In the genomic region with DNA sequence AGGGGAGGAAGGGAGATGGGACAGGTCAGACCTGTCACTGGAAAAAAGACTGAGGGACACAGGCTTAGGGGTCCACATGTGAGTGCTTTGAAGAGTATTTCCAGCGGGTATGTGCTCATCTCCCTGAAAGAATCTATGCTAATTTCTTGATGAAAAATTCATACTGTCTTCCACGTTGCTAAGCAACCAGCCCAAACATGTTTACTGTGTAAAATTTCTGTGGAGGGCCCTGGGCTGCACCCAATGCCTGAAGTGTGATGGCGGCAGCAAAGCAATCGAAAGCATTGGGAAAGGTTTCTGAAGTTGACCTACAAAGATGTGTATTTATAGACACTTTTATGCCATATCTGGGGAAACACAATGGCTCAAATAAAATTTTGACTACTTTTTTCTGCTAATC, we compare ENCODE assay signal across 20 cellular contexts. TPM values are rescaled to one million over a fixed set of nuclear protein-coding genes. Genes with fewer than 3 reads are reported as not detected.
"Had no signal": no experiment of that assay in that cellular context is flagged by ENCODE, and none has a peak within 500 bp of the region (broad histone marks: within the 10 kb centered on the region; RNA-seq: fewer than 3 reads in every experiment).

No MANE protein-coding gene starts in this region.

- ATAC-seq: activated CD8-positive, alpha-beta T cell treated with anti-CD3 and anti-CD28 coated beads, Interleukin-2, amount 10 ng/mL, durations not matched to agents 7 days and 5 days; esophagus mucosa; left colon; stimulated activated naive B cell treated with anti-CD40 and anti-IgM and Interleukin-4, amounts not matched to agents 10 μg/mL and 1 μg/mL and 100 μg/mL, for 72 hours; T-helper 17 cell; WTC11 had no signal

- DNase-seq: activated CD4-positive, alpha-beta T cell treated with anti-CD3 and anti-CD28 coated beads for 48 hours; activated CD8-positive, alpha-beta memory T cell treated with anti-CD3 and anti-CD28 coated beads, Interleukin-2, amount 50 U/mL, for 48 hours; activated CD8-positive, alpha-beta T cell treated with anti-CD3 and anti-CD28 coated beads, Interleukin-2, amount 10 ng/mL, durations not matched to agents 7 days and 5 days; activated naive CD4-positive, alpha-beta T cell; cerebellar nuclear complex; glutamatergic neuron; immature natural killer cell; left colon; sigmoid colon; stimulated activated CD4-positive, alpha-beta T cell treated with anti-CD3 and anti-CD28 coated beads, Interleukin-2, amount 100 ng/mL, for 24 hours; stimulated activated naive B cell treated with anti-CD40 and anti-IgM and Interleukin-4, amounts not matched to agents 10 μg/mL and 1 μg/mL and 100 μg/mL, for 72 hours; T-helper 17 cell; upper lobe of left lung had no signal

- H3K9me3 ChIP-seq: prostate gland, sigmoid colon, upper lobe of left lung had no signal

- H3K27ac ChIP-seq: prostate gland, sigmoid colon, upper lobe of left lung had no signal

- H3K27me3 ChIP-seq: upper lobe of left lung had no signal

- H3K36me3 ChIP-seq: prostate gland, sigmoid colon, upper lobe of left lung had no signal

- H3K4me1 ChIP-seq: prostate gland, sigmoid colon, upper lobe of left lung had no signal

- H3K4me3 ChIP-seq: prostate gland, sigmoid colon, upper lobe of left lung had no signal

RNA-seq across cellular contexts. Expression of a gene that starts 7.4 kb away (rescaled TPM):
- total RNA-seq: activated CD8-positive, alpha-beta T cell treated with anti-CD3 and anti-CD28 coated beads, Interleukin-2, amount 10 ng/mL, durations not matched to agents 7 days and 5 days; activated T-helper 1 cell treated with anti-CD3 and anti-CD28 coated beads, Interleukin-12 subunit alpha, Interleukin-12 subunit beta, Interleukin-2, Interleukin-4 antibody, amounts not matched to agents 30 ng/mL and 10 ng/mL and 1 ng/mL, durations not matched to agents 14 hours and 24 hours and 36 hours; esophagus mucosa; fibroblast of villous mesenchyme; omental fat pad; subcutaneous adipose tissue had no signal
